Comparison of ENCODE assay signal across 19 cellular contexts in the genomic region with DNA sequence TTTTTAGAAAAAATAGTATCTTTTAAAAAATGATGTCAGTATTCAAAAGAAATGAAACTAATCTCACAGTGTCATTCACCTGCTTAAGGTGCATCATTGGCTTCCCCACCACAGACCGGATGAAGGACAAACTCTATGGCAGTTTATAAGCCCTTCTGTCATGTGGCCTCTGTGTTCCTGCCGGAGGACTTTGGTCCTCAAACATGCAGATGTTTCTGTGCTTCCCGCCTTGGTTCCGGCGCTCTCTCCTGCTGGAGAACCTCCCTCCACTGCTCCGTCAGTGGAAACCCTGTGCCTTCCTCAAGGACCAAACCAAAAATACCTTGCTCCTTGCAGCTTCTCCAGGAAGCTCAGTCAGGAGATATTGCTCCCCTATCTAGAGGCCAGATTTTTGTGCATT.
"Had no signal": no experiment of that assay in that cellular context is flagged by ENCODE, and none has a peak within 500 bp of the region (broad histone marks: within the 10 kb centered on the region; RNA-seq: fewer than 3 reads in every experiment).

No MANE protein-coding gene starts in this region.

- H3K4me1 ChIP-seq: gastrocnemius medialis, sigmoid colon had no signal

- H3K9me3 Mint-ChIP-seq: activated naive CD4-positive, alpha-beta T cell treated with anti-CD3 and anti-CD28 coated beads, Interleukin-2, amount 10 ng/mL, durations not matched to agents 7 days and 5 days; naive B cell; neural crest cell; stimulated activated naive B cell treated with anti-CD40 and anti-IgM and Interleukin-4, amounts not matched to agents 10 μg/mL and 1 μg/mL and 100 μg/mL, for 72 hours; WTC11 had no signal

- H3K27me3 ChIP-seq: gastrocnemius medialis, sigmoid colon, transverse colon had no signal

- H3K4me3 Mint-ChIP-seq: activated naive CD4-positive, alpha-beta T cell treated with anti-CD3 and anti-CD28 coated beads, Interleukin-2, amount 10 ng/mL, durations not matched to agents 7 days and 5 days; neural crest cell; stimulated activated naive B cell treated with anti-CD40 and anti-IgM and Interleukin-4, amounts not matched to agents 10 μg/mL and 1 μg/mL and 100 μg/mL, for 72 hours; WTC11 had no signal

- H3K9me3 ChIP-seq: esophagus squamous epithelium, gastrocnemius medialis, lower lobe of right lung, sigmoid colon, transverse colon had no signal

- H3K27ac Mint-ChIP-seq: activated naive CD4-positive, alpha-beta T cell treated with anti-CD3 and anti-CD28 coated beads, Interleukin-2, amount 10 ng/mL, durations not matched to agents 7 days and 5 days; stimulated activated naive B cell treated with anti-CD40 and anti-IgM and Interleukin-4, amounts not matched to agents 10 μg/mL and 1 μg/mL and 100 μg/mL, for 72 hours; WTC11 had no signal

- H3K36me3 ChIP-seq: esophagus squamous epithelium, gastrocnemius medialis, lower lobe of right lung, sigmoid colon, transverse colon had no signal

- H3K36me3 Mint-ChIP-seq: activated naive CD4-positive, alpha-beta T cell treated with anti-CD3 and anti-CD28 coated beads, Interleukin-2, amount 10 ng/mL, durations not matched to agents 7 days and 5 days; stimulated activated naive B cell treated with anti-CD40 and anti-IgM and Interleukin-4, amounts not matched to agents 10 μg/mL and 1 μg/mL and 100 μg/mL, for 72 hours; WTC11 had no signal

- DNase-seq: activated CD4-positive, alpha-beta T cell treated with anti-CD3 and anti-CD28 coated beads, Interleukin-2, amount 50 U/mL, for 4 hours; activated CD8-positive, alpha-beta memory T cell treated with anti-CD3 and anti-CD28 coated beads for 24 hours; activated CD8-positive, alpha-beta memory T cell treated with anti-CD3 and anti-CD28 coated beads, Interleukin-2, amount 50 U/mL, for 4 hours; activated naive CD4-positive, alpha-beta T cell treated with anti-CD3 and anti-CD28 coated beads, Interleukin-2, amount 10 ng/mL, durations not matched to agents 7 days and 5 days; amygdala; esophagus squamous epithelium; gastrocnemius medialis; left cardiac atrium; lower lobe of right lung; naive B cell; sigmoid colon; stimulated activated CD4-positive, alpha-beta T cell treated with anti-CD3 and anti-CD28 coated beads, Interleukin-2, amount 100 ng/mL, for 48 hours; stimulated activated CD8-positive, alpha-beta memory T cell treated with anti-CD3 and anti-CD28 coated beads, Interleukin-4, amount 100 ng/mL, for 48 hours; stimulated activated naive B cell treated with anti-CD40 and anti-IgM and Interleukin-4, amounts not matched to agents 10 μg/mL and 1 μg/mL and 100 μg/mL, for 72 hours; T-helper 9 cell; transverse colon had no signal

- ATAC-seq: gastrocnemius medialis, left cardiac atrium, lower lobe of right lung had no signal

- H3K27ac ChIP-seq: coronary artery, esophagus squamous epithelium, gastrocnemius medialis, lower lobe of right lung, sigmoid colon, transverse colon had no signal

- H3K4me3 ChIP-seq: coronary artery, esophagus squamous epithelium, gastrocnemius medialis, lower lobe of right lung, sigmoid colon, transverse colon had no signal
